In the genomic region with DNA sequence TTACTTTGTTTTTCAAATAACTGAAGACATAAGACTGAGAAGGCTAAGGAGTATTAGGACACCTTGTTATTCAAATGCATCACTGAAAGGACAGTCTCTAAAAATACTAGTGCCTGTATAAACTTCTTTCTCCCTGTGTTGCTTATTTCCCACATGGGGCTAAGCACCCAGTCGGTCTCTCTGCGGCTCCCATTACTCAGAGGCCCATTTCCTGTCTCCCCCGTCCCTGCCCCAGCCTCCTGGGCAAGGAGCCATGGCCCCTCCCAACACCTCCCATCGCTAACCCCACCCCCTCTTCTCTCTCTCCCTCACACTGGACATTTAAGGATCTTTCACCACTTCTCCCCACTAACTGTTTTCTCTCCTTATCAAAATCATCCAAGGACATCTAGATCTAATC, we compare ENCODE assay signal across 1 cellular context.
TF ChIP-seq lines count a peak whose summit lies in the region.

No MANE protein-coding gene starts in this region.

TF ChIP-seq in K562, 482 proteins besides CTCF, POLR2A, EP300 and RAD21 (continued from another document):
- TF ChIP-seq, protein P1, sequence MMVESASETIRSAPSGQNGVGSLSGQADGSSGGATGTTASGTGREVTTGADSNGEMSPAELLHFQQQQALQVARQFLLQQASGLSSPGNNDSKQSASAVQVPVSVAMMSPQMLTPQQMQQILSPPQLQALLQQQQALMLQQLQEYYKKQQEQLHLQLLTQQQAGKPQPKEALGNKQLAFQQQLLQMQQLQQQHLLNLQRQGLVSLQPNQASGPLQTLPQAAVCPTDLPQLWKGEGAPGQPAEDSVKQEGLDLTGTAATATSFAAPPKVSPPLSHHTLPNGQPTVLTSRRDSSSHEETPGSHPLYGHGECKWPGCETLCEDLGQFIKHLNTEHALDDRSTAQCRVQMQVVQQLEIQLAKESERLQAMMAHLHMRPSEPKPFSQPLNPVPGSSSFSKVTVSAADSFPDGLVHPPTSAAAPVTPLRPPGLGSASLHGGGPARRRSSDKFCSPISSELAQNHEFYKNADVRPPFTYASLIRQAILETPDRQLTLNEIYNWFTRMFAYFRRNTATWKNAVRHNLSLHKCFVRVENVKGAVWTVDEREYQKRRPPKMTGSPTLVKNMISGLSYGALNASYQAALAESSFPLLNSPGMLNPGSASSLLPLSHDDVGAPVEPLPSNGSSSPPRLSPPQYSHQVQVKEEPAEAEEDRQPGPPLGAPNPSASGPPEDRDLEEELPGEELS (CRISPR knock-in tag; IDR thresholded peaks at IDR 0.05; ENCODE audit: borderline replicate concordance) = no peak
- TF ChIP-seq, protein P2, sequence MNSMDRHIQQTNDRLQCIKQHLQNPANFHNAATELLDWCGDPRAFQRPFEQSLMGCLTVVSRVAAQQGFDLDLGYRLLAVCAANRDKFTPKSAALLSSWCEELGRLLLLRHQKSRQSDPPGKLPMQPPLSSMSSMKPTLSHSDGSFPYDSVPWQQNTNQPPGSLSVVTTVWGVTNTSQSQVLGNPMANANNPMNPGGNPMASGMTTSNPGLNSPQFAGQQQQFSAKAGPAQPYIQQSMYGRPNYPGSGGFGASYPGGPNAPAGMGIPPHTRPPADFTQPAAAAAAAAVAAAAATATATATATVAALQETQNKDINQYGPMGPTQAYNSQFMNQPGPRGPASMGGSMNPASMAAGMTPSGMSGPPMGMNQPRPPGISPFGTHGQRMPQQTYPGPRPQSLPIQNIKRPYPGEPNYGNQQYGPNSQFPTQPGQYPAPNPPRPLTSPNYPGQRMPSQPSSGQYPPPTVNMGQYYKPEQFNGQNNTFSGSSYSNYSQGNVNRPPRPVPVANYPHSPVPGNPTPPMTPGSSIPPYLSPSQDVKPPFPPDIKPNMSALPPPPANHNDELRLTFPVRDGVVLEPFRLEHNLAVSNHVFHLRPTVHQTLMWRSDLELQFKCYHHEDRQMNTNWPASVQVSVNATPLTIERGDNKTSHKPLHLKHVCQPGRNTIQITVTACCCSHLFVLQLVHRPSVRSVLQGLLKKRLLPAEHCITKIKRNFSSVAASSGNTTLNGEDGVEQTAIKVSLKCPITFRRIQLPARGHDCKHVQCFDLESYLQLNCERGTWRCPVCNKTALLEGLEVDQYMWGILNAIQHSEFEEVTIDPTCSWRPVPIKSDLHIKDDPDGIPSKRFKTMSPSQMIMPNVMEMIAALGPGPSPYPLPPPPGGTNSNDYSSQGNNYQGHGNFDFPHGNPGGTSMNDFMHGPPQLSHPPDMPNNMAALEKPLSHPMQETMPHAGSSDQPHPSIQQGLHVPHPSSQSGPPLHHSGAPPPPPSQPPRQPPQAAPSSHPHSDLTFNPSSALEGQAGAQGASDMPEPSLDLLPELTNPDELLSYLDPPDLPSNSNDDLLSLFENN (IDR thresholded peaks at IDR 0.05; ENCODE audit: low read depth in 2 of 2, low read length in 2 of 2) = no peak
- TF ChIP-seq MIER1 (IDR thresholded peaks at IDR 0.05; ENCODE audit: low read depth) (no peak), MAZ (CRISPR knock-in tag; conservative IDR thresholded peaks at IDR 0.05 in 1 of 2, IDR thresholded peaks at IDR 0.05 in 1 of 2) (peak in 1 of 2 experiments; percentile 28; a peak in 1 of 4 replicates), SIN3A (IDR thresholded peaks at IDR 0.05; ENCODE audit: borderline replicate concordance in 2 of 2, control insufficient read depth in 1 of 2, low read depth in 2 of 2, low read length in 2 of 2) (no peak), TOE1 (IDR thresholded peaks at IDR 0.05; ENCODE audit: borderline replicate concordance) (0 out of 2 replicates have a peak, but pooled peaks have one; percentile 17), TOE1 (CRISPR knock-in tag; IDR thresholded peaks at IDR 0.05; ENCODE audit: borderline replicate concordance, low read depth) (no peak)
